ENCODE assay signal across 16 cellular contexts in genomic region chr15:80585544-80586018, GRCh38.
DNase-seq lines count a peak whose midpoint lies in the region; ATAC-seq and TF ChIP-seq lines count a peak whose summit lies in the region.
"Had no signal": no experiment of that assay in that cellular context is flagged by ENCODE, and none has a peak within 500 bp of the region (broad histone marks: within the 10 kb centered on the region; RNA-seq: fewer than 3 reads in every experiment).

No MANE protein-coding gene starts in this region.

- peak overlapping the region; percentile 41 for H3K4ac ChIP-seq in IMR-90 (ENCODE audit: low read depth, low read length)

- POLR2A ChIA-PET in activated CD4-positive, alpha-beta memory T cell treated with anti-CD3 and anti-CD28 coated beads for 36 hours (lab: Charles Lee) = no interaction called here
- POLR2A ChIA-PET in activated CD4-positive, alpha-beta memory T cell treated with anti-CD3 and anti-CD28 coated beads, Interleukin-2, amount 10 ng/mL, durations not matched to agents 7 days and 5 days (lab: Charles Lee) = interaction anchor here (0.6 kb wide), 1 partner anchor 130 kb away, joined by 3 read pairs; no protein-coding TSS in a partner anchor
- POLR2A ChIA-PET in IMR-90 (lab: Charles Lee; ENCODE audit: unreplicated experiment) = no interaction called here

- in situ Hi-C loops in IMR-90 (cut with MboI; ENCODE audit: low sequenced_read_pairs) = no loop called here
- in situ Hi-C loops in astrocyte of the spinal cord (cut with HindIII; ENCODE audit: low sequenced_read_pairs) = no loop called here
- in situ Hi-C loops in G401 (cut with HindIII; ENCODE audit: low sequenced_read_pairs) = no loop called here

- H3K36me3 ChIP-seq in IMR-90 (ENCODE audit: control insufficient read depth, insufficient read depth, low read length) (peaks cover 36% of the 10 kb centered on the region), neural progenitor cell (no peaks in the 10 kb centered on the region)
- H3K36me3 ChIP-seq: heart left ventricle, uterus had no signal

- H2AFZ ChIP-seq in IMR-90 (replicated peaks; ENCODE audit: low read length, poor library complexity) (no peak overlapping the region), neural progenitor cell (replicated peaks) (no peak overlapping the region)

- H4K91ac ChIP-seq in IMR-90 (ENCODE audit: insufficient read depth, low read depth, low read length) = peak overlapping the region; percentile 54; the same call in 1 of the 2 replicates

- no peaks in the 10 kb centered on the region for H3K79me2 ChIP-seq in neural progenitor cell (ENCODE audit: low read depth)

- no peak for TF ChIP-seq RAD21 in IMR-90 (IDR thresholded peaks at IDR 0.05; ENCODE audit: low read length)

- peak; percentile 16 for DNase-seq in activated CD4-positive, alpha-beta memory T cell treated with anti-CD3 and anti-CD28 coated beads for 36 hours
- DNase-seq in activated CD4-positive, alpha-beta memory T cell treated with anti-CD3 and anti-CD28 coated beads, Interleukin-2, amount 10 ng/mL, durations not matched to agents 7 days and 5 days = no peak
- DNase-seq in IMR-90 = no peak
- DNase-seq in astrocyte of the spinal cord (ENCODE audit: low read depth, low spot score) = no peak
- no peak for DNase-seq in neural progenitor cell (ENCODE audit: low spot score)
- DNase-seq in G401 (ENCODE audit: low spot score) = no peak
- DNase-seq in NCI-H510A treated with DMSO at 0.1 percent for 48 hours (lab: John Stamatoyannopoulos, UW) = no peak
- DNase-seq: central memory CD4-positive, alpha-beta T cell; heart left ventricle; Kasumi-1; NCI-H2171 treated with DMSO at 0.1 percent for 48 hours; stimulated activated CD4-positive, alpha-beta T cell treated with anti-CD3 and anti-CD28 coated beads, Interleukin-2, amount 100 ng/mL, for 24 hours; T1000; uterus had no signal

- no peak overlapping the region for H3K56ac ChIP-seq in IMR-90 (ENCODE audit: extremely low read depth, insufficient read depth, low read length)

- no peaks in the 10 kb centered on the region for H3F3A ChIP-seq in neural progenitor cell (ENCODE audit: low read depth)

- H4K20me1 ChIP-seq in IMR-90 (ENCODE audit: insufficient read depth, low read length) (no peaks in the 10 kb centered on the region), neural progenitor cell (ENCODE audit: low read depth) (no peaks in the 10 kb centered on the region)

- BruUV-seq in IMR-90 (replicated peaks; lab: Mats Ljungman, UMichigan) = no TSS peak

- H3K79me1 ChIP-seq in IMR-90 (ENCODE audit: low read depth in 1 of 2, low read length in 2 of 2) = peaks cover 0 to 27% of the 10 kb centered on the region in 2 experiments; a peak in 2 of 4 replicates

- no peak for TF ChIP-seq POLR2A in IMR-90 (IDR thresholded peaks at IDR 0.05; ENCODE audit: low read depth, low read length)

- H3K27me3 ChIP-seq in IMR-90 (ENCODE audit: control insufficient read depth, insufficient read depth, low read length) = no peaks in the 10 kb centered on the region
- no peaks in the 10 kb centered on the region for H3K27me3 ChIP-seq in neural progenitor cell
- H3K27me3 ChIP-seq: heart left ventricle, uterus had no signal

- dilution Hi-C loops in IMR-90 (cut with HindIII; ENCODE audit: low sequenced_read_pairs, unreplicated experiment) = no loop called here

- peak overlapping the region; percentile 61; the same call in 1 of the 2 replicates for H2BK20ac ChIP-seq in IMR-90 (ENCODE audit: low read depth, low read length)

- no peak overlapping the region for H4K8ac ChIP-seq in IMR-90 (ENCODE audit: low read depth in 2 of 2, low read length in 2 of 2)

- ATAC-seq in IMR-90 (ENCODE audit: low read depth) (no peak), GM21786 (IDR thresholded peaks at IDR 0.05; ENCODE audit: unreplicated experiment) (no peak)
- ATAC-seq: heart left ventricle had no signal

- no peaks in the 10 kb centered on the region for H3K9me3 Mint-ChIP-seq in activated CD4-positive, alpha-beta memory T cell treated with anti-CD3 and anti-CD28 coated beads for 36 hours
- H3K9me3 Mint-ChIP-seq in activated CD4-positive, alpha-beta memory T cell treated with anti-CD3 and anti-CD28 coated beads, Interleukin-2, amount 10 ng/mL, durations not matched to agents 7 days and 5 days = no peaks in the 10 kb centered on the region
- no peaks in the 10 kb centered on the region for H3K9me3 Mint-ChIP-seq in neural progenitor cell
- H3K9me3 Mint-ChIP-seq: activated naive CD4-positive, alpha-beta T cell treated with anti-CD3 and anti-CD28 coated beads, Interleukin-2, amount 50 U/mL, for 24 hours had no signal

- H3K18ac ChIP-seq in IMR-90 (ENCODE audit: low read depth, low read length) = no peak overlapping the region; the same call in 1 of the 2 replicates

- WGBS in IMR-90 (ENCODE audit: extremely low coverage in 2 of 2, insufficient read length in 1 of 2), 2 experiments = no CpG with 5 or more reads among the region's 6 CpGs

- H2BK5ac ChIP-seq in IMR-90 (ENCODE audit: low read depth, low read length, poor library complexity, severe bottlenecking) = no peak overlapping the region

- H3K4me1 ChIP-seq in IMR-90 (ENCODE audit: control insufficient read depth, insufficient read depth, low read length) = peaks cover 19% of the 10 kb centered on the region
- H3K4me1 ChIP-seq in neural progenitor cell = no peaks in the 10 kb centered on the region
- H3K4me1 ChIP-seq: heart left ventricle, uterus had no signal

- peak overlapping the region; percentile 25; the same call in 1 of the 2 replicates for H2BK120ac ChIP-seq in IMR-90 (ENCODE audit: low read depth, low read length)

- 0 out of 2 replicates have a peak overlapping the region, but pooled peaks have one; percentile 17 for H3K14ac ChIP-seq in IMR-90 (replicated peaks; ENCODE audit: low read depth, low read length)

- TF ChIP-seq CTCF in IMR-90 (conservative IDR thresholded peaks at IDR 0.05; ENCODE audit: low read depth, low read length) (no peak), astrocyte of the spinal cord (IDR thresholded peaks at IDR 0.05; ENCODE audit: low read depth, low read length) (peak; percentile 5), neural progenitor cell (IDR thresholded peaks at IDR 0.05) (peak; percentile 16)

- H3K4me1 Mint-ChIP-seq in activated CD4-positive, alpha-beta memory T cell treated with anti-CD3 and anti-CD28 coated beads for 36 hours (ENCODE audit: low read depth) = peaks cover 2% of the 10 kb centered on the region
- H3K4me1 Mint-ChIP-seq in activated CD4-positive, alpha-beta memory T cell treated with anti-CD3 and anti-CD28 coated beads, Interleukin-2, amount 10 ng/mL, durations not matched to agents 7 days and 5 days = no peaks in the 10 kb centered on the region
- H3K4me1 Mint-ChIP-seq in neural progenitor cell = peaks cover 2% of the 10 kb centered on the region
- H3K4me1 Mint-ChIP-seq: activated naive CD4-positive, alpha-beta T cell treated with anti-CD3 and anti-CD28 coated beads, Interleukin-2, amount 50 U/mL, for 24 hours had no signal

- peaks cover 37% of the 10 kb centered on the region for H3K9me1 ChIP-seq in IMR-90 (ENCODE audit: insufficient read depth, low read length)

- H3K27ac Mint-ChIP-seq in activated CD4-positive, alpha-beta memory T cell treated with anti-CD3 and anti-CD28 coated beads for 36 hours = no peak overlapping the region
- H3K27ac Mint-ChIP-seq in activated CD4-positive, alpha-beta memory T cell treated with anti-CD3 and anti-CD28 coated beads, Interleukin-2, amount 10 ng/mL, durations not matched to agents 7 days and 5 days = no peak overlapping the region
- H3K27ac Mint-ChIP-seq in neural progenitor cell = no peak overlapping the region
- H3K27ac Mint-ChIP-seq: activated naive CD4-positive, alpha-beta T cell treated with anti-CD3 and anti-CD28 coated beads, Interleukin-2, amount 50 U/mL, for 24 hours had no signal

- H2AK5ac ChIP-seq in IMR-90 (ENCODE audit: low read depth, low read length) = peak overlapping the region; percentile 60; the same call in 1 of the 2 replicates

- H3K27ac ChIP-seq in IMR-90 (ENCODE audit: insufficient read depth, low read length) (no peak overlapping the region), neural progenitor cell (no peak overlapping the region)
- H3K27ac ChIP-seq: heart left ventricle, uterus had no signal

- no peak overlapping the region for H3K4me3 Mint-ChIP-seq in activated CD4-positive, alpha-beta memory T cell treated with anti-CD3 and anti-CD28 coated beads for 36 hours
- H3K4me3 Mint-ChIP-seq in activated CD4-positive, alpha-beta memory T cell treated with anti-CD3 and anti-CD28 coated beads, Interleukin-2, amount 10 ng/mL, durations not matched to agents 7 days and 5 days = no peak overlapping the region
- no peak overlapping the region for H3K4me3 Mint-ChIP-seq in neural progenitor cell
- H3K4me3 Mint-ChIP-seq: activated naive CD4-positive, alpha-beta T cell treated with anti-CD3 and anti-CD28 coated beads, Interleukin-2, amount 50 U/mL, for 24 hours had no signal

- H3K9ac ChIP-seq in IMR-90 (ENCODE audit: low read depth, low read length) = no peak overlapping the region
- H3K9ac ChIP-seq in neural progenitor cell = no peak overlapping the region

- intact Hi-C loops in activated CD4-positive, alpha-beta memory T cell treated with anti-CD3 and anti-CD28 coated beads for 36 hours (cut with micrococcal nuclease) = loop anchor here (10.0 kb wide), 1 partner anchor 389 kb away; no protein-coding TSS in a partner anchor
- intact Hi-C loops in IMR-90 (cut with micrococcal nuclease) = no loop called here

- H3K4me2 ChIP-seq in IMR-90 (ENCODE audit: low read depth, low read length) (no peak overlapping the region), neural progenitor cell (no peak overlapping the region)

- no peak overlapping the region for H3K23ac ChIP-seq in IMR-90 (ENCODE audit: low read depth, low read length)

- no peaks in the 10 kb centered on the region for H3K27me3 Mint-ChIP-seq in activated CD4-positive, alpha-beta memory T cell treated with anti-CD3 and anti-CD28 coated beads for 36 hours
- peaks cover 1% of the 10 kb centered on the region for H3K27me3 Mint-ChIP-seq in activated CD4-positive, alpha-beta memory T cell treated with anti-CD3 and anti-CD28 coated beads, Interleukin-2, amount 10 ng/mL, durations not matched to agents 7 days and 5 days
- H3K27me3 Mint-ChIP-seq in neural progenitor cell (ENCODE audit: insufficient read depth, low read depth) = peaks cover 4% of the 10 kb centered on the region
- H3K27me3 Mint-ChIP-seq: activated naive CD4-positive, alpha-beta T cell treated with anti-CD3 and anti-CD28 coated beads, Interleukin-2, amount 50 U/mL, for 24 hours had no signal

- no peaks in the 10 kb centered on the region for H3K36me3 Mint-ChIP-seq in activated CD4-positive, alpha-beta memory T cell treated with anti-CD3 and anti-CD28 coated beads for 36 hours
- H3K36me3 Mint-ChIP-seq in activated CD4-positive, alpha-beta memory T cell treated with anti-CD3 and anti-CD28 coated beads, Interleukin-2, amount 10 ng/mL, durations not matched to agents 7 days and 5 days (ENCODE audit: low read depth) = no peaks in the 10 kb centered on the region
- peaks cover 35% of the 10 kb centered on the region for H3K36me3 Mint-ChIP-seq in neural progenitor cell
- H3K36me3 Mint-ChIP-seq: activated naive CD4-positive, alpha-beta T cell treated with anti-CD3 and anti-CD28 coated beads, Interleukin-2, amount 50 U/mL, for 24 hours had no signal

- H2BK15ac ChIP-seq in IMR-90 (ENCODE audit: low read depth, low read length) = peak overlapping the region; percentile 75; the same call in 2 of the 3 replicates

- CTCF ChIA-PET in activated CD4-positive, alpha-beta memory T cell treated with anti-CD3 and anti-CD28 coated beads for 36 hours (lab: Charles Lee) = interaction anchor here (1.1 kb wide), 2 partner anchors 110 to 191 kb away, joined by 3 to 4 read pairs; partner anchors contain the start of gene ABHD17C
- CTCF ChIA-PET in activated CD4-positive, alpha-beta memory T cell treated with anti-CD3 and anti-CD28 coated beads, Interleukin-2, amount 10 ng/mL, durations not matched to agents 7 days and 5 days (lab: Charles Lee) = no interaction called here
- CTCF ChIA-PET in IMR-90 (lab: Yijun Ruan, JAX) = no interaction called here

- peak overlapping the region; percentile 15; the same call in 1 of the 2 replicates for H4K5ac ChIP-seq in IMR-90 (ENCODE audit: low read depth, low read length)

- H3K4me3 ChIP-seq in IMR-90 (ENCODE audit: insufficient read depth, low read depth, low read length) (no peak overlapping the region), astrocyte of the spinal cord (ENCODE audit: low read depth, low read length) (no peak overlapping the region), neural progenitor cell (no peak overlapping the region)
- H3K4me3 ChIP-seq: heart left ventricle, uterus had no signal

- no peak overlapping the region for H2AK9ac ChIP-seq in IMR-90 (replicated peaks; ENCODE audit: low read depth, low read length, poor library complexity)

- H3K9me3 ChIP-seq in IMR-90 (ENCODE audit: control insufficient read depth, insufficient read depth, low read length) (no peaks in the 10 kb centered on the region), neural progenitor cell (ENCODE audit: low read depth) (no peaks in the 10 kb centered on the region)
- H3K9me3 ChIP-seq: heart left ventricle, uterus had no signal
